In the genomic region with DNA sequence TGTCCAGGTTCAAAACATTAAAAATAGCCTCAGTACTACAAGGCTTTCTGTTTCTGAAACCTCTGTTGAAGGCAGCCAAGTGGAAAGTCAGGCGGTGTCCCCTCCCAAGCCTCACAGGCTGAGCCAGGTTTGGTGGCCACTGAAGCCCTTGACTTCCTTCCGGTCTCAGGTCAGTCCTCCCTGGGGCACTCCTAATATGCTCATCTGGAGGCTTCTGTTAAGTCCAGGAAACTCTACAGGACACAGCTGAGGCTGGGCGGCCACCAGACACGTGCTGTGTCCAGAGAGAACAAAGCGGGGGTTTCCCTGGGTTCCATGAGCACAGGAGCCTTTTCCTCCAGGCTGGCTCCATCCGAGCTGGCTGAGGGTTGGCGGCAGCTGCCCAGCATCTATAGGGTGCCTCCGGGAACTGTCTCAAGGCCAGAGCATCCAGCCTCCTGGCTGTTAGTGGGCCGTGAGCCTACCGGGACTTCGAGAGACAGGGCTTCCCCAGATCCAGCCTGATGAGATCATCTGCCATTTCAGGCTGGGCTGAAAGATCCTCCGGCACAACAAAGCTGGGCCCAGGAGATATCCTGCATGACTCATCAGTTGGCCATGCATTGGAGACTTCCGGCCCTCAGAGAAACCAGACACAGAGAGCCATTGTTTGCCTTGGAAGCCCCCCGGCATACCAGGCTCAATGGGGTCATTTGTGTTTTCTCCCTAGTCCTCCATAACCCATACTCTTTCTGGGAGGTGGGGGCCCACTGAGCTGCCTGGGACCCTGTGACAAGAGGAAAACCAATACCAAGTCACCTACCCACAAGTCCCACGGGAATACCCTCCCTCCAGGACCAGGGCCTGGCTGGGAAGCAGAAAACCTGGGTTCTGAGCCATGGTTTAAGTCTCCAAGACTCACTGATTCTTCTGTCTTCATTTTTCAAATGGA, we compare ENCODE assay signal across 1 cellular context.
TF ChIP-seq lines count a peak whose summit lies in the region.

No MANE protein-coding gene starts in this region.

TF ChIP-seq in HepG2, 621 proteins besides CTCF, POLR2A, EP300 and RAD21 (continued from another document and continues in another):
- TF ChIP-seq, protein P1, sequence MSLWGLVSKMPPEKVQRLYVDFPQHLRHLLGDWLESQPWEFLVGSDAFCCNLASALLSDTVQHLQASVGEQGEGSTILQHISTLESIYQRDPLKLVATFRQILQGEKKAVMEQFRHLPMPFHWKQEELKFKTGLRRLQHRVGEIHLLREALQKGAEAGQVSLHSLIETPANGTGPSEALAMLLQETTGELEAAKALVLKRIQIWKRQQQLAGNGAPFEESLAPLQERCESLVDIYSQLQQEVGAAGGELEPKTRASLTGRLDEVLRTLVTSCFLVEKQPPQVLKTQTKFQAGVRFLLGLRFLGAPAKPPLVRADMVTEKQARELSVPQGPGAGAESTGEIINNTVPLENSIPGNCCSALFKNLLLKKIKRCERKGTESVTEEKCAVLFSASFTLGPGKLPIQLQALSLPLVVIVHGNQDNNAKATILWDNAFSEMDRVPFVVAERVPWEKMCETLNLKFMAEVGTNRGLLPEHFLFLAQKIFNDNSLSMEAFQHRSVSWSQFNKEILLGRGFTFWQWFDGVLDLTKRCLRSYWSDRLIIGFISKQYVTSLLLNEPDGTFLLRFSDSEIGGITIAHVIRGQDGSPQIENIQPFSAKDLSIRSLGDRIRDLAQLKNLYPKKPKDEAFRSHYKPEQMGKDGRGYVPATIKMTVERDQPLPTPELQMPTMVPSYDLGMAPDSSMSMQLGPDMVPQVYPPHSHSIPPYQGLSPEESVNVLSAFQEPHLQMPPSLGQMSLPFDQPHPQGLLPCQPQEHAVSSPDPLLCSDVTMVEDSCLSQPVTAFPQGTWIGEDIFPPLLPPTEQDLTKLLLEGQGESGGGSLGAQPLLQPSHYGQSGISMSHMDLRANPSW (CRISPR knock-in tag; IDR thresholded peaks at IDR 0.05; ENCODE audit: borderline replicate concordance): peak; percentile 95; the same call in 1 of the 2 replicates
- peak; percentile 97 for TF ChIP-seq SOX5 (CRISPR knock-in tag; IDR thresholded peaks at IDR 0.05; ENCODE audit: borderline replicate concordance)
- peak; percentile 26; the same call in 1 of the 2 replicates for TF ChIP-seq ZSCAN9 (CRISPR knock-in tag; IDR thresholded peaks at IDR 0.05; ENCODE audit: borderline replicate concordance)
- no peak for TF ChIP-seq CERS6 (CRISPR knock-in tag; IDR thresholded peaks at IDR 0.05)
- TF ChIP-seq RORA (CRISPR knock-in tag; IDR thresholded peaks at IDR 0.05): peak; percentile 73; the same call in 1 of the 2 replicates
- no peak for TF ChIP-seq ZNF10 (CRISPR knock-in tag; IDR thresholded peaks at IDR 0.05; ENCODE audit: borderline replicate concordance, low read depth)
- TF ChIP-seq, protein P2, sequence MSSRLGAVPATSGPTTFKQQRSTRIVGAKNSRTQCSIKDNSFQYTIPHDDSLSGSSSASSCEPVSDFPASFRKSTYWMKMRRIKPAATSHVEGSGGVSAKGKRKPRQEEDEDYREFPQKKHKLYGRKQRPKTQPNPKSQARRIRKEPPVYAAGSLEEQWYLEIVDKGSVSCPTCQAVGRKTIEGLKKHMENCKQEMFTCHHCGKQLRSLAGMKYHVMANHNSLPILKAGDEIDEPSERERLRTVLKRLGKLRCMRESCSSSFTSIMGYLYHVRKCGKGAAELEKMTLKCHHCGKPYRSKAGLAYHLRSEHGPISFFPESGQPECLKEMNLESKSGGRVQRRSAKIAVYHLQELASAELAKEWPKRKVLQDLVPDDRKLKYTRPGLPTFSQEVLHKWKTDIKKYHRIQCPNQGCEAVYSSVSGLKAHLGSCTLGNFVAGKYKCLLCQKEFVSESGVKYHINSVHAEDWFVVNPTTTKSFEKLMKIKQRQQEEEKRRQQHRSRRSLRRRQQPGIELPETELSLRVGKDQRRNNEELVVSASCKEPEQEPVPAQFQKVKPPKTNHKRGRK (CRISPR knock-in tag; IDR thresholded peaks at IDR 0.05): 0 out of 2 replicates have a peak, but pooled peaks have one; percentile 47
- TF ChIP-seq RELA (CRISPR knock-in tag; IDR thresholded peaks at IDR 0.05): peak; percentile 94
- TF ChIP-seq, protein P3, sequence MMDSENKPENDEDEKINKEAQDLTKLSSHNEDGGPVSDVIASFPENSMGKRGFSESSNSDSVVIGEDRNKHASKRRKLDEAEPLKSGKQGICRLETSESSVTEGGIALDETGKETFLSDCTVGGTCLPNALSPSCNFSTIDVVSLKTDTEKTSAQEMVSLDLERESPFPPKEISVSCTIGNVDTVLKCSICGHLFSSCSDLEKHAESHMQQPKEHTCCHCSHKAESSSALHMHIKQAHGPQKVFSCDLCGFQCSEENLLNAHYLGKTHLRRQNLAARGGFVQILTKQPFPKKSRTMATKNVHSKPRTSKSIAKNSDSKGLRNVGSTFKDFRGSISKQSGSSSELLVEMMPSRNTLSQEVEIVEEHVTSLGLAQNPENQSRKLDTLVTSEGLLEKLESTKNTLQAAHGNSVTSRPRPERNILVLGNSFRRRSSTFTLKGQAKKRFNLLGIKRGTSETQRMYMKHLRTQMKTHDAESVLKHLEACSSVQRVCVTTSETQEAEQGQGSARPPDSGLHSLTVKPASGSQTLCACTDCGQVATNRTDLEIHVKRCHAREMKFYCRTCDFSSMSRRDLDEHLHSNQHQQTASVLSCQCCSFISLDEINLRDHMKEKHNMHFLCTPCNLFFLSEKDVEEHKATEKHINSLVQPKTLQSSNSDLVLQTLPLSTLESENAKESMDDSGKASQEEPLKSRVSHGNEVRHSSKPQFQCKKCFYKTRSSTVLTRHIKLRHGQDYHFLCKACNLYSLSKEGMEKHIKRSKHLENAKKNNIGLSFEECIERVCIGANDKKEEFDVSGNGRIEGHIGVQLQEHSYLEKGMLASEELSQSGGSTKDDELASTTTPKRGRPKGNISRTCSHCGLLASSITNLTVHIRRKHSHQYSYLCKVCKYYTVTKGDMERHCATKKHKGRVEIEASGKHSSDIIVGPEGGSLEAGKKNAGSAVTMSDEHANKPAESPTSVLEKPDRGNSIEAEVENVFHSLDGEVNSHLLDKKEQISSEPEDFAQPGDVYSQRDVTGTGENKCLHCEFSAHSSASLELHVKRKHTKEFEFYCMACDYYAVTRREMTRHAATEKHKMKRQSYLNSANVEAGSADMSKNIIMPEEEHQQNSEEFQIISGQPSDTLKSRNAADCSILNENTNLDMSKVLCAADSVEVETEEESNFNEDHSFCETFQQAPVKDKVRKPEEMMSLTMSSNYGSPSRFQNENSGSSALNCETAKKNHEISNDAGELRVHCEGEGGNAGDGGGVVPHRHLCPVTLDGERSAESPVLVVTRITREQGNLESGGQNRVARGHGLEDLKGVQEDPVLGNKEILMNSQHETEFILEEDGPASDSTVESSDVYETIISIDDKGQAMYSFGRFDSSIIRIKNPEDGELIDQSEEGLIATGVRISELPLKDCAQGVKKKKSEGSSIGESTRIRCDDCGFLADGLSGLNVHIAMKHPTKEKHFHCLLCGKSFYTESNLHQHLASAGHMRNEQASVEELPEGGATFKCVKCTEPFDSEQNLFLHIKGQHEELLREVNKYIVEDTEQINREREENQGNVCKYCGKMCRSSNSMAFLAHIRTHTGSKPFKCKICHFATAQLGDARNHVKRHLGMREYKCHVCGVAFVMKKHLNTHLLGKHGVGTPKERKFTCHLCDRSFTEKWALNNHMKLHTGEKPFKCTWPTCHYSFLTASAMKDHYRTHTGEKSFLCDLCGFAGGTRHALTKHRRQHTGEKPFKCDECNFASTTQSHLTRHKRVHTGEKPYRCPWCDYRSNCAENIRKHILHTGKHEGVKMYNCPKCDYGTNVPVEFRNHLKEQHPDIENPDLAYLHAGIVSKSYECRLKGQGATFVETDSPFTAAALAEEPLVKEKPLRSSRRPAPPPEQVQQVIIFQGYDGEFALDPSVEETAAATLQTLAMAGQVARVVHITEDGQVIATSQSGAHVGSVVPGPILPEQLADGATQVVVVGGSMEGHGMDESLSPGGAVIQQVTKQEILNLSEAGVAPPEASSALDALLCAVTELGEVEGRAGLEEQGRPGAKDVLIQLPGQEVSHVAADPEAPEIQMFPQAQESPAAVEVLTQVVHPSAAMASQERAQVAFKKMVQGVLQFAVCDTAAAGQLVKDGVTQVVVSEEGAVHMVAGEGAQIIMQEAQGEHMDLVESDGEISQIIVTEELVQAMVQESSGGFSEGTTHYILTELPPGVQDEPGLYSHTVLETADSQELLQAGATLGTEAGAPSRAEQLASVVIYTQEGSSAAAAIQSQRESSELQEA (CRISPR knock-in tag; IDR thresholded peaks at IDR 0.05; ENCODE audit: not compliant biosample characterization): no peak
- TF ChIP-seq ZNF263 (CRISPR knock-in tag; IDR thresholded peaks at IDR 0.05): peak; percentile 79
- peak; percentile 72; the same call in 1 of the 2 replicates for TF ChIP-seq ZNF598 (CRISPR knock-in tag; IDR thresholded peaks at IDR 0.05; ENCODE audit: borderline replicate concordance)
- TF ChIP-seq NCOR1 (IDR thresholded peaks at IDR 0.05; ENCODE audit: borderline replicate concordance, low read length): peak; percentile 86; the same call in 1 of the 2 replicates
- TF ChIP-seq, protein P4, sequence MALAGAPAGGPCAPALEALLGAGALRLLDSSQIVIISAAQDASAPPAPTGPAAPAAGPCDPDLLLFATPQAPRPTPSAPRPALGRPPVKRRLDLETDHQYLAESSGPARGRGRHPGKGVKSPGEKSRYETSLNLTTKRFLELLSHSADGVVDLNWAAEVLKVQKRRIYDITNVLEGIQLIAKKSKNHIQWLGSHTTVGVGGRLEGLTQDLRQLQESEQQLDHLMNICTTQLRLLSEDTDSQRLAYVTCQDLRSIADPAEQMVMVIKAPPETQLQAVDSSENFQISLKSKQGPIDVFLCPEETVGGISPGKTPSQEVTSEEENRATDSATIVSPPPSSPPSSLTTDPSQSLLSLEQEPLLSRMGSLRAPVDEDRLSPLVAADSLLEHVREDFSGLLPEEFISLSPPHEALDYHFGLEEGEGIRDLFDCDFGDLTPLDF (CRISPR knock-in tag; IDR thresholded peaks at IDR 0.05): no peak
- peak; percentile 16; the same call in 1 of the 2 replicates for TF ChIP-seq ZNF615 (CRISPR knock-in tag; IDR thresholded peaks at IDR 0.05; ENCODE audit: borderline replicate concordance)
- no peak for TF ChIP-seq CENPT (CRISPR knock-in tag; IDR thresholded peaks at IDR 0.05; ENCODE audit: low read depth)
- no peak for TF ChIP-seq ZNF207 (IDR thresholded peaks at IDR 0.05; ENCODE audit: borderline replicate concordance)
- TF ChIP-seq RBM22 (optimal IDR thresholded peaks at IDR 0.05; ENCODE audit: low read length): peak; percentile 20
- TF ChIP-seq ZMAT3 (CRISPR knock-in tag; conservative IDR thresholded peaks at IDR 0.05): peak; percentile 75
- TF ChIP-seq, protein P5, sequence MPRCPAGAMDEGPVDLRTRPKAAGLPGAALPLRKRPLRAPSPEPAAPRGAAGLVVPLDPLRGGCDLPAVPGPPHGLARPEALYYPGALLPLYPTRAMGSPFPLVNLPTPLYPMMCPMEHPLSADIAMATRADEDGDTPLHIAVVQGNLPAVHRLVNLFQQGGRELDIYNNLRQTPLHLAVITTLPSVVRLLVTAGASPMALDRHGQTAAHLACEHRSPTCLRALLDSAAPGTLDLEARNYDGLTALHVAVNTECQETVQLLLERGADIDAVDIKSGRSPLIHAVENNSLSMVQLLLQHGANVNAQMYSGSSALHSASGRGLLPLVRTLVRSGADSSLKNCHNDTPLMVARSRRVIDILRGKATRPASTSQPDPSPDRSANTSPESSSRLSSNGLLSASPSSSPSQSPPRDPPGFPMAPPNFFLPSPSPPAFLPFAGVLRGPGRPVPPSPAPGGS (CRISPR knock-in tag; IDR thresholded peaks at IDR 0.05): peak; percentile 96
- peak; percentile 93 for TF ChIP-seq CREM (IDR thresholded peaks at IDR 0.05)
- no peak for TF ChIP-seq CREM (CRISPR knock-in tag; IDR thresholded peaks at IDR 0.05)
- peak; percentile 72; the same call in 1 of the 2 replicates for TF ChIP-seq NFKB2 (CRISPR knock-in tag; IDR thresholded peaks at IDR 0.05; ENCODE audit: borderline replicate concordance)
- peak; percentile 77 for TF ChIP-seq KLF6 (CRISPR knock-in tag; IDR thresholded peaks at IDR 0.05)
- no peak for TF ChIP-seq ZNF44 (CRISPR knock-in tag; IDR thresholded peaks at IDR 0.05)
- no peak for TF ChIP-seq NR3C1 (CRISPR knock-in tag; IDR thresholded peaks at IDR 0.05)
- TF ChIP-seq PRDM4 (CRISPR knock-in tag; IDR thresholded peaks at IDR 0.05; ENCODE audit: borderline replicate concordance): peak; percentile 68; the same call in 1 of the 2 replicates
- peak; percentile 86 for TF ChIP-seq FOXC1 (CRISPR knock-in tag; IDR thresholded peaks at IDR 0.05; ENCODE audit: borderline replicate concordance)
- TF ChIP-seq, protein P6, sequence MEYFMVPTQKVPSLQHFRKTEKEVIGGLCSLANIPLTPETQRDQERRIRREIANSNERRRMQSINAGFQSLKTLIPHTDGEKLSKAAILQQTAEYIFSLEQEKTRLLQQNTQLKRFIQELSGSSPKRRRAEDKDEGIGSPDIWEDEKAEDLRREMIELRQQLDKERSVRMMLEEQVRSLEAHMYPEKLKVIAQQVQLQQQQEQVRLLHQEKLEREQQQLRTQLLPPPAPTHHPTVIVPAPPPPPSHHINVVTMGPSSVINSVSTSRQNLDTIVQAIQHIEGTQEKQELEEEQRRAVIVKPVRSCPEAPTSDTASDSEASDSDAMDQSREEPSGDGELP (IDR thresholded peaks at IDR 0.05; ENCODE audit: borderline replicate concordance, low read depth): peak; percentile 91
- peak; percentile 69 for TF ChIP-seq ZNF883 (CRISPR knock-in tag; IDR thresholded peaks at IDR 0.05; ENCODE audit: not compliant biosample characterization)
- TF ChIP-seq ZNF510 (CRISPR knock-in tag; IDR thresholded peaks at IDR 0.05; ENCODE audit: low read depth): no peak
- peak; percentile 98 for TF ChIP-seq XRCC5 (optimal IDR thresholded peaks at IDR 0.05; ENCODE audit: low read length)
- no peak for TF ChIP-seq ATRX (CRISPR knock-in tag; IDR thresholded peaks at IDR 0.05; ENCODE audit: borderline replicate concordance)
- TF ChIP-seq SIX4 (CRISPR knock-in tag; IDR thresholded peaks at IDR 0.05): peak; percentile 85
- peak; percentile 98 for TF ChIP-seq ZNF501 (CRISPR knock-in tag; IDR thresholded peaks at IDR 0.05)
- TF ChIP-seq POLR2AphosphoS5 (IDR thresholded peaks at IDR 0.05; ENCODE audit: low read depth, low read length): peak; percentile 58
